ENCODE assay signal across 15 cellular contexts in the genomic region with DNA sequence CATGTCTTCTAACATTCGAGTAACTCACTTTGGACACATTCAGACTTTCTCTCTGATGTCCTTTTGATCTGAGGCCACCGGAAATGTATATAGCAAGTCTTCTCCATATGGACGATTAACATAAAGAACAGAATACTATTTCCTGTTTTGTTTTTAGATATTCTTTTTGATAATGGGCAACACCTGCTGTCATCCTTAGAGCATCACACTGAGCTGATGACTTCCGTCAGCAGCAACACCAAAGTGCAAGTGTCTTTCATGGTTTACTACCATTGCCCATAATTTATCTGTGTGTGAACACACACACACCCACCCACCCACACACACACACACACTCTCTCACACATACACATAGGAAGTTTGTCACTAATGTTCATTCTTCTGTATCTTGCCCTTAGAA.
DNase-seq lines count a peak whose midpoint lies in the region; ATAC-seq and TF ChIP-seq lines count a peak whose summit lies in the region.
"Had no signal": no experiment of that assay in that cellular context is flagged by ENCODE, and none has a peak within 500 bp of the region (broad histone marks: within the 10 kb centered on the region; RNA-seq: fewer than 3 reads in every experiment).

No MANE protein-coding gene starts in this region.

- no peaks in the 10 kb centered on the region for H3K27me3 Mint-ChIP-seq in activated naive CD4-positive, alpha-beta T cell treated with anti-CD3 and anti-CD28 coated beads, Interleukin-2, amount 10 ng/mL, durations not matched to agents 7 days and 5 days
- H3K27me3 Mint-ChIP-seq in activated CD8-positive, alpha-beta T cell treated with anti-CD3 and anti-CD28 coated beads for 36 hours: no peaks in the 10 kb centered on the region
- H3K27me3 Mint-ChIP-seq: CD4-positive, CD25-positive, alpha-beta regulatory T cell had no signal

- no peaks in the 10 kb centered on the region for H3K9me3 Mint-ChIP-seq in activated naive CD4-positive, alpha-beta T cell treated with anti-CD3 and anti-CD28 coated beads, Interleukin-2, amount 10 ng/mL, durations not matched to agents 7 days and 5 days
- H3K9me3 Mint-ChIP-seq in activated CD8-positive, alpha-beta T cell treated with anti-CD3 and anti-CD28 coated beads for 36 hours: peaks cover 3% of the 10 kb centered on the region

- H3K36me3 Mint-ChIP-seq in activated naive CD4-positive, alpha-beta T cell treated with anti-CD3 and anti-CD28 coated beads, Interleukin-2, amount 10 ng/mL, durations not matched to agents 7 days and 5 days: peaks cover 5% of the 10 kb centered on the region
- peaks cover 19% of the 10 kb centered on the region for H3K36me3 Mint-ChIP-seq in activated CD8-positive, alpha-beta T cell treated with anti-CD3 and anti-CD28 coated beads for 36 hours (ENCODE audit: low read depth)

- peaks cover 10% of the 10 kb centered on the region for H3K9me3 ChIP-seq in KOPT-K1 (ENCODE audit: insufficient read depth, low read length, poor library complexity, severe bottlenecking)

- TF ChIP-seq CTCF in activated CD8-positive, alpha-beta T cell treated with anti-CD3 and anti-CD28 coated beads for 36 hours (IDR thresholded peaks at IDR 0.05): no peak
- TF ChIP-seq CTCF in GM20000 (IDR thresholded peaks at IDR 0.05; ENCODE audit: extremely low read depth, missing control alignments): no peak

- DNase-seq in activated naive CD4-positive, alpha-beta T cell treated with anti-CD3 and anti-CD28 coated beads, Interleukin-2, amount 10 ng/mL, durations not matched to agents 7 days and 5 days: no peak
- no peak for DNase-seq in activated naive CD4-positive, alpha-beta T cell (lab: John Stamatoyannopoulos, UW)
- no peak for DNase-seq in activated CD8-positive, alpha-beta T cell treated with anti-CD3 and anti-CD28 coated beads for 36 hours
- DNase-seq in GM20000 (ENCODE audit: low spot score) (no peak), DMS153 treated with DMSO at 0.1 percent for 48 hours (lab: John Stamatoyannopoulos, UW; ENCODE audit: unreplicated experiment) (no peak)
- DNase-seq: ACHN, DMS79 treated with DMSO at 0.1 percent for 48 hours, GDM1 had no signal

- peaks cover 4% of the 10 kb centered on the region for H3K4me1 Mint-ChIP-seq in activated naive CD4-positive, alpha-beta T cell treated with anti-CD3 and anti-CD28 coated beads, Interleukin-2, amount 10 ng/mL, durations not matched to agents 7 days and 5 days
- peaks cover 7% of the 10 kb centered on the region for H3K4me1 Mint-ChIP-seq in activated CD8-positive, alpha-beta T cell treated with anti-CD3 and anti-CD28 coated beads for 36 hours (ENCODE audit: low read depth)

- peaks cover 4% of the 10 kb centered on the region for H3K36me3 ChIP-seq in KOPT-K1 (ENCODE audit: insufficient read depth, low read length)

- no peak for ATAC-seq in activated CD8-positive, alpha-beta T cell treated with anti-CD3 and anti-CD28 coated beads for 36 hours
- ATAC-seq in GM19455 (IDR thresholded peaks at IDR 0.05; ENCODE audit: unreplicated experiment): no peak
- ATAC-seq: HCT116, K562 had no signal

- H3K27ac Mint-ChIP-seq in activated naive CD4-positive, alpha-beta T cell treated with anti-CD3 and anti-CD28 coated beads, Interleukin-2, amount 10 ng/mL, durations not matched to agents 7 days and 5 days: peak overlapping the region; percentile 38
- peak overlapping the region; percentile 27 for H3K27ac Mint-ChIP-seq in activated CD8-positive, alpha-beta T cell treated with anti-CD3 and anti-CD28 coated beads for 36 hours
- H3K27ac Mint-ChIP-seq: CD4-positive, CD25-positive, alpha-beta regulatory T cell had no signal

- POLR2A ChIA-PET in activated CD8-positive, alpha-beta T cell treated with anti-CD3 and anti-CD28 coated beads for 36 hours (lab: Charles Lee): no interaction called here

- CTCF ChIA-PET in activated naive CD4-positive, alpha-beta T cell treated with anti-CD3 and anti-CD28 coated beads, Interleukin-2, amount 10 ng/mL, durations not matched to agents 7 days and 5 days (lab: Charles Lee): no interaction called here
- CTCF ChIA-PET in activated CD8-positive, alpha-beta T cell treated with anti-CD3 and anti-CD28 coated beads for 36 hours (lab: Charles Lee): no interaction called here

- peak overlapping the region; percentile 7 for H3K27ac ChIP-seq in KOPT-K1 (ENCODE audit: low read depth, low read length, poor library complexity, severe bottlenecking)
- H3K27ac ChIP-seq: BLaER1 treated with 17β-estradiol and CSF1 and Interleukin-3, amounts not matched to agents 10 nM and 100 nM; HL-60 had no signal

- H3K4me3 Mint-ChIP-seq in activated naive CD4-positive, alpha-beta T cell treated with anti-CD3 and anti-CD28 coated beads, Interleukin-2, amount 10 ng/mL, durations not matched to agents 7 days and 5 days: no peak overlapping the region
- H3K4me3 Mint-ChIP-seq in activated CD8-positive, alpha-beta T cell treated with anti-CD3 and anti-CD28 coated beads for 36 hours: no peak overlapping the region
- H3K4me3 Mint-ChIP-seq: CD4-positive, CD25-positive, alpha-beta regulatory T cell had no signal

- intact Hi-C loops in activated CD8-positive, alpha-beta T cell treated with anti-CD3 and anti-CD28 coated beads for 36 hours (cut with micrococcal nuclease): no loop called here
